ENCODE assay signal across 2 cellular contexts in genomic region chr22:29727248-29727551, GRCh38.
TF ChIP-seq lines count a peak whose summit lies in the region.

No MANE protein-coding gene starts in this region.

TF ChIP-seq in Ishikawa, 13 proteins besides CTCF, POLR2A, EP300 and RAD21:
- TF ChIP-seq CEBPB (IDR thresholded peaks at IDR 0.05): no peak
- no peak for TF ChIP-seq TEAD4 (IDR thresholded peaks at IDR 0.05)
- no peak for TF ChIP-seq ZBTB7A (IDR thresholded peaks at IDR 0.05; ENCODE audit: low read depth)
- TF ChIP-seq, protein P1, sequence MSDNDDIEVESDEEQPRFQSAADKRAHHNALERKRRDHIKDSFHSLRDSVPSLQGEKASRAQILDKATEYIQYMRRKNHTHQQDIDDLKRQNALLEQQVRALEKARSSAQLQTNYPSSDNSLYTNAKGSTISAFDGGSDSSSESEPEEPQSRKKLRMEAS (IDR thresholded peaks at IDR 0.05): no peak
- TF ChIP-seq REST (IDR thresholded peaks at IDR 0.05; ENCODE audit: low read depth): no peak
- TF ChIP-seq FOXM1 (IDR thresholded peaks at IDR 0.05; ENCODE audit: borderline replicate concordance, low read depth): no peak

TF ChIP-seq in GM12878, 131 proteins besides CTCF, POLR2A, EP300 and RAD21:
- TF ChIP-seq SMC3 (IDR thresholded peaks at IDR 0.05; ENCODE audit: borderline replicate concordance, low read length) (peak; percentile 44; the same call in 1 of the 2 replicates), TCF12 (IDR thresholded peaks at IDR 0.05; ENCODE audit: low read depth, low read length) (no peak), HDAC2 (IDR thresholded peaks at IDR 0.05) (no peak)
TF ChIP-seq in GM12878: peak in this region for 1.
